Comparison of ENCODE assay signal across 21 cellular contexts in genomic region chr2:190415251-190415650, GRCh38. TPM values are rescaled to one million over a fixed set of nuclear protein-coding genes. Genes with fewer than 3 reads are reported as not detected.
DNase-seq lines count a peak whose midpoint lies in the region; ATAC-seq lines count a peak whose summit lies in the region.
"Had no signal": no experiment of that assay in that cellular context is flagged by ENCODE, and none has a peak within 500 bp of the region (broad histone marks: within the 10 kb centered on the region; RNA-seq: fewer than 3 reads in every experiment).

No MANE protein-coding gene starts in this region.

- no peaks in the 10 kb centered on the region for H3K27me3 ChIP-seq in Karpas-422 (ENCODE audit: low read length)
- H3K27me3 ChIP-seq: brain microvascular endothelial cell, left lung had no signal

- no peaks in the 10 kb centered on the region for H3K27me3 Mint-ChIP-seq in activated naive CD4-positive, alpha-beta T cell treated with anti-CD3 and anti-CD28 coated beads, Interleukin-2, amount 50 U/mL, for 24 hours
- H3K27me3 Mint-ChIP-seq in activated naive CD8-positive, alpha-beta T cell treated with anti-CD3 and anti-CD28 coated beads, Interleukin-2, amount 50 U/mL, for 24 hours, result no peaks in the 10 kb centered on the region

- H3K4me1 Mint-ChIP-seq in activated naive CD4-positive, alpha-beta T cell treated with anti-CD3 and anti-CD28 coated beads, Interleukin-2, amount 50 U/mL, for 24 hours, result peaks cover 92% of the 10 kb centered on the region
- peaks cover 84% of the 10 kb centered on the region for H3K4me1 Mint-ChIP-seq in activated naive CD8-positive, alpha-beta T cell treated with anti-CD3 and anti-CD28 coated beads, Interleukin-2, amount 50 U/mL, for 24 hours
- peaks cover 31% of the 10 kb centered on the region for H3K4me1 Mint-ChIP-seq in stimulated activated effector memory CD8-positive, alpha-beta T cell treated with anti-CD3 and anti-CD28 coated beads, Interleukin-12 subunit alpha, Interleukin-12 subunit beta, amount 100 ng/mL, for 72 hours

- H4K20me1 ChIP-seq in Karpas-422 (ENCODE audit: insufficient read depth, low read depth, low read length), result no peaks in the 10 kb centered on the region

- H3K9ac ChIP-seq in Karpas-422 (ENCODE audit: low read length), result peak overlapping the region; percentile 15
- H3K9ac ChIP-seq: KMS-11 had no signal

- no peak for ATAC-seq in activated naive CD8-positive, alpha-beta T cell treated with anti-CD3 and anti-CD28 coated beads, Interleukin-2, amount 50 U/mL, for 24 hours
- no peak for ATAC-seq in stimulated activated effector memory CD8-positive, alpha-beta T cell treated with anti-CD3 and anti-CD28 coated beads, Interleukin-12 subunit alpha, Interleukin-12 subunit beta, amount 100 ng/mL, for 72 hours
- no peak for ATAC-seq in GM18870 (IDR thresholded peaks at IDR 0.05; ENCODE audit: unreplicated experiment)
- ATAC-seq: left lung, SK-N-SH treated with all-trans-retinoic acid at 6 μM for 48 hours had no signal

- H3K4me3 ChIP-seq in Karpas-422 (ENCODE audit: low read length), result peak overlapping the region; percentile 48
- H3K4me3 ChIP-seq: left lung, skin epidermis had no signal

- H3K4me2 ChIP-seq in Karpas-422 (ENCODE audit: low read depth, low read length, poor library complexity, severe bottlenecking), result peak overlapping the region; percentile 73
- H3K4me2 ChIP-seq: KMS-11 had no signal

- DNase-seq in activated naive CD4-positive, alpha-beta T cell treated with anti-CD3 and anti-CD28 coated beads, Interleukin-2, amount 50 U/mL, for 16 hours, result no peak
- DNase-seq in Karpas-422, result no peak
- DNase-seq in activated naive CD8-positive, alpha-beta T cell treated with anti-CD3 and anti-CD28 coated beads, Interleukin-2, amount 50 U/mL, for 24 hours, result no peak
- no peak for DNase-seq in stimulated activated effector memory CD8-positive, alpha-beta T cell treated with anti-CD3 and anti-CD28 coated beads, Interleukin-12 subunit alpha, Interleukin-12 subunit beta, amount 100 ng/mL, for 72 hours (ENCODE audit: low spot score in 2 of 2)
- no peak for DNase-seq in stimulated activated naive CD4-positive, alpha-beta T cell (lab: John Stamatoyannopoulos, UW)
- DNase-seq in NCI-H748 treated with DMSO at 0.1 percent for 48 hours (lab: John Stamatoyannopoulos, UW), result no peak
- DNase-seq: activated CD4-positive, CD25-positive, alpha-beta regulatory T cell treated with anti-CD3 and anti-CD28 coated beads, Interleukin-2, amount 50 U/mL, for 72 hours; brain microvascular endothelial cell; Calu3; cortex of kidney; head of caudate nucleus; left lung; NCI-H2107; stimulated activated CD4-positive, alpha-beta T cell treated with anti-CD3 and anti-CD28 coated beads, Interleukin-2, amount 100 ng/mL, for 48 hours had no signal

- no peak overlapping the region for H3K4me3 Mint-ChIP-seq in activated naive CD4-positive, alpha-beta T cell treated with anti-CD3 and anti-CD28 coated beads, Interleukin-2, amount 50 U/mL, for 24 hours
- H3K4me3 Mint-ChIP-seq in activated naive CD8-positive, alpha-beta T cell treated with anti-CD3 and anti-CD28 coated beads, Interleukin-2, amount 50 U/mL, for 24 hours, result peak overlapping the region; percentile 56
- H3K4me3 Mint-ChIP-seq in stimulated activated effector memory CD8-positive, alpha-beta T cell treated with anti-CD3 and anti-CD28 coated beads, Interleukin-12 subunit alpha, Interleukin-12 subunit beta, amount 100 ng/mL, for 72 hours, result peak overlapping the region; percentile 31

- no peak overlapping the region for H2AFZ ChIP-seq in Karpas-422 (ENCODE audit: low read length)

- H3K4me1 ChIP-seq in Karpas-422 (ENCODE audit: low read length), result peaks cover 74% of the 10 kb centered on the region

- peaks cover 3% of the 10 kb centered on the region for H3K36me3 Mint-ChIP-seq in activated naive CD4-positive, alpha-beta T cell treated with anti-CD3 and anti-CD28 coated beads, Interleukin-2, amount 50 U/mL, for 24 hours
- H3K36me3 Mint-ChIP-seq in activated naive CD8-positive, alpha-beta T cell treated with anti-CD3 and anti-CD28 coated beads, Interleukin-2, amount 50 U/mL, for 24 hours (ENCODE audit: low read depth), result peaks cover 6% of the 10 kb centered on the region
- H3K36me3 Mint-ChIP-seq in stimulated activated effector memory CD8-positive, alpha-beta T cell treated with anti-CD3 and anti-CD28 coated beads, Interleukin-12 subunit alpha, Interleukin-12 subunit beta, amount 100 ng/mL, for 72 hours, result no peaks in the 10 kb centered on the region

- H3K9me3 ChIP-seq in Karpas-422 (ENCODE audit: low read length), result no peaks in the 10 kb centered on the region
- H3K9me3 ChIP-seq: left lung, neutrophil had no signal

- no peaks in the 10 kb centered on the region for H3K9me2 ChIP-seq in Karpas-422 (replicated peaks; ENCODE audit: insufficient read depth, low read length)

- H3K9me3 Mint-ChIP-seq in activated naive CD4-positive, alpha-beta T cell treated with anti-CD3 and anti-CD28 coated beads, Interleukin-2, amount 50 U/mL, for 24 hours, result no peaks in the 10 kb centered on the region
- H3K9me3 Mint-ChIP-seq in activated naive CD8-positive, alpha-beta T cell treated with anti-CD3 and anti-CD28 coated beads, Interleukin-2, amount 50 U/mL, for 24 hours, result no peaks in the 10 kb centered on the region
- no peaks in the 10 kb centered on the region for H3K9me3 Mint-ChIP-seq in stimulated activated effector memory CD8-positive, alpha-beta T cell treated with anti-CD3 and anti-CD28 coated beads, Interleukin-12 subunit alpha, Interleukin-12 subunit beta, amount 100 ng/mL, for 72 hours

- H3K79me2 ChIP-seq in Karpas-422 (ENCODE audit: low read length), result peaks cover 87% of the 10 kb centered on the region

- peak overlapping the region; percentile 74 for H3K27ac ChIP-seq in Karpas-422 (ENCODE audit: low read length)
- H3K27ac ChIP-seq: brain microvascular endothelial cell, KMS-11, neutrophil, RWPE1 had no signal

- no peaks in the 10 kb centered on the region; the same call in 1 of the 2 replicates for H3K36me3 ChIP-seq in Karpas-422 (ENCODE audit: insufficient read depth, low read length)
- H3K36me3 ChIP-seq: brain microvascular endothelial cell, left lung, neutrophil had no signal

- peak overlapping the region; percentile 94 for H3K27ac Mint-ChIP-seq in activated naive CD4-positive, alpha-beta T cell treated with anti-CD3 and anti-CD28 coated beads, Interleukin-2, amount 50 U/mL, for 24 hours
- H3K27ac Mint-ChIP-seq in activated naive CD8-positive, alpha-beta T cell treated with anti-CD3 and anti-CD28 coated beads, Interleukin-2, amount 50 U/mL, for 24 hours, result peak overlapping the region; percentile 75
- H3K27ac Mint-ChIP-seq in stimulated activated effector memory CD8-positive, alpha-beta T cell treated with anti-CD3 and anti-CD28 coated beads, Interleukin-12 subunit alpha, Interleukin-12 subunit beta, amount 100 ng/mL, for 72 hours, result peak overlapping the region; percentile 85

RNA-seq across cellular contexts. Expression of gene MFSD6, which starts 7.1 kb away (rescaled TPM):
- total RNA-seq in Karpas-422 (2014; rRNA removed; shearing (Covaris generic); ENCODE audit: low replicate concordance), result 65.5 and 65.9 TPM in 2 replicates
